ENCODE assay signal across 11 cellular contexts in genomic region chr12:120522568-120522967, GRCh38.
"Had no signal": no experiment of that assay in that cellular context is flagged by ENCODE, and none has a peak within 500 bp of the region (broad histone marks: within the 10 kb centered on the region; RNA-seq: fewer than 3 reads in every experiment).

No MANE protein-coding gene starts in this region.

- FAIRE-seq: H1, H54 had no signal

- H3K4me1 Mint-ChIP-seq: GM23338, H9 had no signal

- H3K4me3 ChIP-seq: GM23248, GM23338, HAP-1 had no signal

- H3K4me1 ChIP-seq: HAP-1 had no signal

- H3K27ac ChIP-seq: GM23248 had no signal

- H3K27ac Mint-ChIP-seq: GM23338, HFFc6 had no signal

- H3K9me3 ChIP-seq: HAP-1 had no signal

- H3K4me3 Mint-ChIP-seq: GM23338, H9, HFFc6 had no signal

- H3K9me3 Mint-ChIP-seq: GM23338, H9, HFFc6 had no signal

- H2AFZ ChIP-seq: GM23248, GM23338 had no signal

- H3K4me2 ChIP-seq: GM23338 had no signal

- H3K9ac ChIP-seq: GM23248 had no signal

- DNase-seq: GM23248, GOT3, H7, H9, HCEC 1CT, HFFc6 had no signal

- ATAC-seq: GM23338, HCT116 had no signal
